ENCODE assay signal across 12 cellular contexts in genomic region chrX:134803551-134804183, GRCh38. TPM values are rescaled to one million over a fixed set of nuclear protein-coding genes. Genes with fewer than 3 reads are reported as not detected.
A peak's percentile ranks its signal among the peaks of the same experiment; 100 is the strongest.
DNase-seq lines count a peak whose midpoint lies in the region; ATAC-seq and TF ChIP-seq lines count a peak whose summit lies in the region.
"Had no signal": no experiment of that assay in that cellular context is flagged by ENCODE, and none has a peak within 500 bp of the region (broad histone marks: within the 10 kb centered on the region; RNA-seq: fewer than 3 reads in every experiment).

No MANE protein-coding gene starts in this region.

- H3K79me1 ChIP-seq in neuronal stem cell (ENCODE audit: low read depth, low read length), result peaks cover 2% of the 10 kb centered on the region

- no peak overlapping the region for H3K14ac ChIP-seq in neuronal stem cell (ENCODE audit: low read length)

- peak overlapping the region; percentile 24 for H2AFZ ChIP-seq in neuronal stem cell (ENCODE audit: low read length)

- H3K4me3 Mint-ChIP-seq in activated CD4-positive, alpha-beta T cell treated with anti-CD3 and anti-CD28 coated beads, Interleukin-2, amount 10 ng/mL, durations not matched to agents 24 days and 14 days, result peak overlapping the region; percentile 36

- H4K91ac ChIP-seq in neuronal stem cell (ENCODE audit: low read depth, low read length, poor library complexity), result no peak overlapping the region

- DNase-seq in activated CD4-positive, alpha-beta T cell treated with anti-CD3 and anti-CD28 coated beads, Interleukin-2, amount 10 ng/mL, durations not matched to agents 24 days and 14 days, result peak; percentile 74
- DNase-seq in activated CD4-positive, alpha-beta T cell treated with anti-CD3 and anti-CD28 coated beads for 1 hour, result no peak
- DNase-seq in T-helper 2 cell (peak in 3 of 5 experiments; percentile 10 to 78 (median 52)), neuronal stem cell (ENCODE audit: low spot score) (no peak), posterior vena cava (ENCODE audit: low spot score) (no peak), glomerular visceral epithelial cell (ENCODE audit: extremely low spot score) (no peak), thyroid gland (no peak)
- DNase-seq: activated CD4-positive, alpha-beta T cell treated with anti-CD3 and anti-CD28 coated beads for 4 hours; effector CD8-positive, alpha-beta T cell; lower lobe of right lung; NCI-H187 treated with DMSO at 0.1 percent for 48 hours had no signal

- intact Hi-C loops in activated CD4-positive, alpha-beta T cell treated with anti-CD3 and anti-CD28 coated beads, Interleukin-2, amount 10 ng/mL, durations not matched to agents 24 days and 14 days (cut with micrococcal nuclease), result loop anchor here (10.0 kb wide), 1 partner anchor 629 kb away; no protein-coding TSS in a partner anchor
- intact Hi-C loops in posterior vena cava (cut with DNase I) (loop anchor here in 1 of 2 donors (5.0 kb wide), 2 partner anchors 636 to 801 kb away; no protein-coding TSS in a partner anchor), thyroid gland (cut with DNase I) (no loop called here)

- no peak overlapping the region for H3K9ac ChIP-seq in neuronal stem cell (ENCODE audit: low read depth, low read length, poor library complexity)

- WGBS in neuronal stem cell (ENCODE audit: extremely low coverage in 2 of 2, insufficient read length in 2 of 2, insufficient replicate concordance in 1 of 2), 2 donors, result no CpG with 5 or more reads among the region's 4 CpGs
- 67 to 71% methylated on average over 4 of the region's 4 CpGs for WGBS in thyroid gland, 2 donors

- H3K4ac ChIP-seq in neuronal stem cell (ENCODE audit: low read length), result no peak overlapping the region

- TF ChIP-seq CTCF in thyroid gland (IDR thresholded peaks at IDR 0.05), result no peak

- no peaks in the 10 kb centered on the region for H3K36me3 Mint-ChIP-seq in activated CD4-positive, alpha-beta T cell treated with anti-CD3 and anti-CD28 coated beads, Interleukin-2, amount 10 ng/mL, durations not matched to agents 24 days and 14 days (ENCODE audit: low read depth)

- H3K9me3 ChIP-seq in neuronal stem cell (replicated peaks in 1 of 2; ENCODE audit: control insufficient read depth in 2 of 2, insufficient read depth in 1 of 2, low read depth in 1 of 2, low read length in 2 of 2), result no peaks in the 10 kb centered on the region
- H3K9me3 ChIP-seq in thyroid gland, result no peaks in the 10 kb centered on the region
- H3K9me3 ChIP-seq: lower lobe of right lung had no signal

- H3K27ac ChIP-seq in neuronal stem cell (replicated peaks; ENCODE audit: low read length), result peak overlapping the region; percentile 35
- no peak overlapping the region for H3K27ac ChIP-seq in thyroid gland
- H3K27ac ChIP-seq: lower lobe of right lung had no signal

- H3K4me1 ChIP-seq in neuronal stem cell (ENCODE audit: control insufficient read depth in 2 of 2, insufficient read depth in 1 of 2, low read depth in 1 of 2, low read length in 2 of 2), result peaks cover 7 to 14% of the 10 kb centered on the region in 2 donors
- H3K4me1 ChIP-seq in thyroid gland, result no peaks in the 10 kb centered on the region
- H3K4me1 ChIP-seq: lower lobe of right lung had no signal

- H3K23ac ChIP-seq in neuronal stem cell (ENCODE audit: low read depth, low read length, poor library complexity), result no peak overlapping the region

- H3K27me3 Mint-ChIP-seq in activated CD4-positive, alpha-beta T cell treated with anti-CD3 and anti-CD28 coated beads, Interleukin-2, amount 10 ng/mL, durations not matched to agents 24 days and 14 days, result no peaks in the 10 kb centered on the region

- H3K4me3 ChIP-seq in neuronal stem cell (ENCODE audit: low read length in 2 of 2) (no peak overlapping the region), thyroid gland (replicated peaks in 1 of 3) (no peak overlapping the region)
- H3K4me3 ChIP-seq: lower lobe of right lung had no signal

- ATAC-seq in HG02981 (IDR thresholded peaks at IDR 0.05; ENCODE audit: unreplicated experiment), result peak; percentile 53
- ATAC-seq: lower lobe of right lung had no signal

- no peaks in the 10 kb centered on the region for H3K36me3 ChIP-seq in neuronal stem cell (replicated peaks in 1 of 2; ENCODE audit: control insufficient read depth in 2 of 2, insufficient read depth in 2 of 2, low read length in 2 of 2)
- H3K36me3 ChIP-seq in thyroid gland, result no peaks in the 10 kb centered on the region
- H3K36me3 ChIP-seq: lower lobe of right lung had no signal

- H3K4me1 Mint-ChIP-seq in activated CD4-positive, alpha-beta T cell treated with anti-CD3 and anti-CD28 coated beads, Interleukin-2, amount 10 ng/mL, durations not matched to agents 24 days and 14 days, result peaks cover 15% of the 10 kb centered on the region

- no peak overlapping the region for H2BK120ac ChIP-seq in neuronal stem cell (ENCODE audit: low read depth, low read length)

- TF ChIP-seq POLR2A in thyroid gland (IDR thresholded peaks at IDR 0.05), result no peak

- no peaks in the 10 kb centered on the region for H3K27me3 ChIP-seq in neuronal stem cell (ENCODE audit: control insufficient read depth in 3 of 3, insufficient read depth in 3 of 3, low read depth in 1 of 3, low read length in 3 of 3)
- no peaks in the 10 kb centered on the region for H3K27me3 ChIP-seq in thyroid gland

- no peak overlapping the region for H3K18ac ChIP-seq in neuronal stem cell (ENCODE audit: low read length)

- no peak overlapping the region for H4K8ac ChIP-seq in neuronal stem cell (ENCODE audit: low read depth, low read length)

- no peaks in the 10 kb centered on the region for H3K9me3 Mint-ChIP-seq in activated CD4-positive, alpha-beta T cell treated with anti-CD3 and anti-CD28 coated beads, Interleukin-2, amount 10 ng/mL, durations not matched to agents 24 days and 14 days

- H2BK15ac ChIP-seq in neuronal stem cell (ENCODE audit: low read length), result no peak overlapping the region

- H2BK5ac ChIP-seq in neuronal stem cell (ENCODE audit: low read length), result no peak overlapping the region

- H3K27ac Mint-ChIP-seq in activated CD4-positive, alpha-beta T cell treated with anti-CD3 and anti-CD28 coated beads, Interleukin-2, amount 10 ng/mL, durations not matched to agents 24 days and 14 days, result peak overlapping the region; percentile 83

- no peak overlapping the region for H3K4me2 ChIP-seq in neuronal stem cell (ENCODE audit: insufficient read depth, low read length, poor library complexity, severe bottlenecking)

- no peak overlapping the region for H2AK5ac ChIP-seq in neuronal stem cell (ENCODE audit: low read depth, low read length)

- H2BK12ac ChIP-seq in neuronal stem cell (ENCODE audit: low read length), result no peak overlapping the region

RNA-seq across cellular contexts. Expression of gene PABIR2, which starts 6.7 kb away (rescaled TPM):
- total RNA-seq in activated CD4-positive, alpha-beta T cell treated with anti-CD3 and anti-CD28 coated beads, Interleukin-2, amount 10 ng/mL, durations not matched to agents 24 days and 14 days, result 42.6 and 43.4 TPM in 2 replicates
- 24.0 TPM for polyA plus RNA-seq in neuronal stem cell (2013, experiment 1 of 2)
- 22.6 TPM for polyA plus RNA-seq in neuronal stem cell (2013, experiment 2 of 2)
- 10 to 100 TPM; 16.4 to 17.4 TPM for total RNA-seq in posterior vena cava
- 10 to 100 TPM; 12.6 to 21.2 (median 18.1) TPM for total RNA-seq in thyroid gland

Comparison
In these comparisons a context has a peak if more than half of its experiments do, and no peak if none do; other contexts are left out.
1. DNase-seq: peak in activated CD4-positive, alpha-beta T cell treated with anti-CD3 and anti-CD28 coated beads, Interleukin-2, amount 10 ng/mL, durations not matched to agents 24 days and 14 days (single experiment) and T-helper 2 cell (3 of 5); none in activated CD4-positive, alpha-beta T cell treated with anti-CD3 and anti-CD28 coated beads for 1 hour (single experiment), neuronal stem cell (single experiment), posterior vena cava (single experiment), glomerular visceral epithelial cell (single experiment) and thyroid gland (0 of 2).